ENCODE assay signal across 18 cellular contexts in the genomic region with DNA sequence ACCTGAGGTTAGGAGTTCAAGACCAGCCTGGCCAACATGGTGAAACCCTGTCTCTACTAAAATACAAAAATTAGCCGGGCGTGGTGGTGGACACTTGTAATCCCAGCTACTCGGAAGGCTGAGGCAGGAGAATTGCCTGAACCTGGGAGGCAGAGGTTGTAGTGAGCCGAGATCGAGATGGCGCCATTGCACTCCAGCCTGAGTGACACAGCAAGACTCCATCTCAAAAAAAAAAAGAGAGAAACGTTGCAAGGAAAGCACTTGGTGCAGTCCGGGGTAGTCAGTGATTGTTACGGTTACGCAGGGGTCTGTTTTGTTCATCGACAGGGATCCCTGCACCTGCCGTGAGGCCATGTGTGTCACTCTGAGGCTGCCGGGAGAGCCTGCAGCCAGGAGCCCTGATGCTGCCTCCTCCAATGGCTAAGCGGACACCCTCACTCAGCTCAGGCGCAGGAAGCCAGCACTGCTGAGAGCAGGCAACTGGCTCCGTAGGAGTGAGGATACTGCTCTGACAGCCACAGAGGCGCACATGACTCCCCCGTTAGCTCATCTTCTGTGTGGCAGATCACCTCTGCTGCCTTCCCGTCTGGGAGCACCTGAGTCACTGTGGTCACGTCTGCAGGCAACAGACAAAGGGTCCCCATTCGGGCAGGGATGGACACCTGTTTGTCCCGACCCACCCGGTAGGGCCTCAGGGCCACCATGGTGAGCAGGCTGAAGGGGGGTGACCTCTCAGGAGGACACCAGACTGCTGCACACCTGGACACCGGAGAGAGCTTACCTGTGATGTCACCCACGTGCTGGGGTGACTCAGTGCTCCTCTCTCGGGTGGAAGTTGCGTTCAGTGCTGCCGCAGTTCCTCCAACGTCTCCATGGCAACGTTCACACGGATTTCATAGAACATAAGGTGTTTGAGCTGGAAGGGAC. TPM values are rescaled to one million over a fixed set of nuclear protein-coding genes. Genes with fewer than 3 reads are reported as not detected.
A peak's percentile ranks its signal among the peaks of the same experiment; 100 is the strongest.
DNase-seq lines count a peak whose midpoint lies in the region; ATAC-seq and TF ChIP-seq lines count a peak whose summit lies in the region.
"Had no signal": no experiment of that assay in that cellular context is flagged by ENCODE, and none has a peak within 500 bp of the region (broad histone marks: within the 10 kb centered on the region; RNA-seq: fewer than 3 reads in every experiment).

No MANE protein-coding gene starts in this region.

- ATAC-seq in HG02763 (IDR thresholded peaks at IDR 0.05; ENCODE audit: unreplicated experiment) (no peak), GM21447 (IDR thresholded peaks at IDR 0.05; ENCODE audit: unreplicated experiment) (no peak)

- H3K4me3 ChIP-seq in HL-60 (replicated peaks; ENCODE audit: insufficient read depth, low read length) (no peak overlapping the region), osteoblast (ENCODE audit: insufficient read depth, low read length) (no peak overlapping the region)
- H3K4me3 ChIP-seq: adrenal gland, tibial nerve had no signal

- no peak overlapping the region for H3K4me2 ChIP-seq in osteoblast (ENCODE audit: insufficient read depth, low read length)

- no peaks in the 10 kb centered on the region for H3K9me3 ChIP-seq in osteoblast (ENCODE audit: low read depth, low read length)
- H3K9me3 ChIP-seq: adrenal gland, tibial nerve had no signal

- DNase-seq in NOMO-1 treated with DMSO at 0.1 percent for 48 hours (lab: John Stamatoyannopoulos, UW; ENCODE audit: unreplicated experiment) (peak; percentile 12), NOMO-1 treated with dmso at 0.1 percent for 144 hours (lab: John Stamatoyannopoulos, UW; ENCODE audit: unreplicated experiment) (no peak), HL-60 (ENCODE audit: low read depth in 1 of 2, low spot score in 1 of 2) (peak; percentile 68 to 75), caudate nucleus (lab: John Stamatoyannopoulos, UW) (peak in 51 of 61 donors; percentile 25 to 94 (median 78)), osteoblast (ENCODE audit: insufficient read length, low spot score, missing footprints) (peak; percentile 91), pons (ENCODE audit: low spot score) (no peak)
- DNase-seq: adrenal gland; dermis blood vessel endothelial cell; DMS153; KBM-7; NCI-H1436; NCI-H82; stimulated activated CD4-positive, alpha-beta T cell treated with anti-CD3 and anti-CD28 coated beads, Interleukin-12 subunit alpha, Interleukin-12 subunit beta, amount 100 ng/mL, for 4 hours had no signal

- no peaks in the 10 kb centered on the region for H3K36me3 ChIP-seq in osteoblast (ENCODE audit: insufficient read depth, low read length)
- H3K36me3 ChIP-seq: adrenal gland, tibial nerve had no signal

- no peaks in the 10 kb centered on the region for H3K79me2 ChIP-seq in osteoblast (ENCODE audit: insufficient read depth, low read length)

- H3K27ac ChIP-seq in HL-60 (replicated peaks) (no peak overlapping the region), caudate nucleus (ENCODE audit: low read depth, low read length) (peak overlapping the region; percentile 87), osteoblast (ENCODE audit: low read depth, low read length) (no peak overlapping the region)
- H3K27ac ChIP-seq: adrenal gland, tibial nerve, VCaP had no signal

- H3K4me1 ChIP-seq in osteoblast (ENCODE audit: insufficient read depth, low read length), result no peaks in the 10 kb centered on the region

- peaks cover 21% of the 10 kb centered on the region for H4K20me1 ChIP-seq in osteoblast (ENCODE audit: insufficient read depth, low read length)

- TF ChIP-seq CTCF in HL-60 (IDR thresholded peaks at IDR 0.05; ENCODE audit: insufficient read depth, low read length) (no peak), osteoblast (IDR thresholded peaks at IDR 0.05; ENCODE audit: extremely low read depth, low read depth, low read length) (no peak)

- H3K27me3 ChIP-seq in HL-60 (ENCODE audit: insufficient read depth, poor library complexity, severe bottlenecking), result peaks cover 3% of the 10 kb centered on the region
- H3K27me3 ChIP-seq in osteoblast (ENCODE audit: insufficient read depth, low read length), result no peaks in the 10 kb centered on the region
- H3K27me3 ChIP-seq: adrenal gland, tibial nerve had no signal

- no peak overlapping the region for H2AFZ ChIP-seq in osteoblast (ENCODE audit: low read length)

RNA-seq across cellular contexts. Expression of a gene that starts 5.2 kb away (rescaled TPM):
- 0.36 and 0.59 TPM in 2 replicates for total RNA-seq in osteoblast
- total RNA-seq: mesenteric fat pad, tibial nerve had no signal

RNA-seq across cellular contexts. Expression of a gene that starts 7.5 kb away (rescaled TPM):
- 139 and 180 TPM in 2 replicates for total RNA-seq in osteoblast

RNA-seq across cellular contexts. Expression of a gene that starts 12.4 kb away (rescaled TPM):
- 49.5 and 56.1 TPM in 2 replicates for total RNA-seq in osteoblast

RNA-seq across cellular contexts. Expression of a gene that starts 53.2 kb away (rescaled TPM):
- not detected in 2 replicates for total RNA-seq in osteoblast

Comparison
In these comparisons a context has a peak if more than half of its experiments do, and no peak if none do; other contexts are left out.
1. DNase-seq: peak in NOMO-1 treated with DMSO at 0.1 percent for 48 hours (single experiment), HL-60 (2 of 2), caudate nucleus (51 of 61) and osteoblast (single experiment); none in NOMO-1 treated with dmso at 0.1 percent for 144 hours (single experiment) and pons (single experiment).